ENCODE assay signal across 1 cellular context in genomic region chr19:7482584-7483439, GRCh38.
TF ChIP-seq lines count a peak whose summit lies in the region.

No MANE protein-coding gene starts in this region.

TF ChIP-seq in K562, 482 proteins besides CTCF, POLR2A, EP300 and RAD21:
- TF ChIP-seq FOXA3 (CRISPR knock-in tag; conservative IDR thresholded peaks at IDR 0.05 in 1 of 2, IDR thresholded peaks at IDR 0.05 in 1 of 2) (no peak), TBP (optimal IDR thresholded peaks at IDR 0.05; ENCODE audit: low read depth, low read length) (peak; percentile 13), NFE2 (IDR thresholded peaks at IDR 0.05; ENCODE audit: low read depth) (0 out of 2 replicates have a peak, but pooled peaks have one; percentile 22), GATAD2A (IDR thresholded peaks at IDR 0.05) (0 out of 2 replicates have a peak, but pooled peaks have one; percentile 7), CTBP1 (IDR thresholded peaks at IDR 0.05; ENCODE audit: borderline replicate concordance) (peak; percentile 48; the same call in 1 of the 2 replicates), POLR2G (IDR thresholded peaks at IDR 0.05; ENCODE audit: low read depth, low read length) (0 out of 2 replicates have a peak, but pooled peaks have one; percentile 6), DMBX1 (CRISPR knock-in tag; IDR thresholded peaks at IDR 0.05; ENCODE audit: borderline replicate concordance) (no peak), ZEB2 (IDR thresholded peaks at IDR 0.05) (0 out of 2 replicates have a peak, but pooled peaks have one; percentile 32), NFIC (IDR thresholded peaks at IDR 0.05) (peak; percentile 91), HDAC8 (tag; IDR thresholded peaks at IDR 0.05) (0 out of 2 replicates have a peak, but pooled peaks have one; percentile 34)
